ENCODE assay signal across 30 cellular contexts in the genomic region with DNA sequence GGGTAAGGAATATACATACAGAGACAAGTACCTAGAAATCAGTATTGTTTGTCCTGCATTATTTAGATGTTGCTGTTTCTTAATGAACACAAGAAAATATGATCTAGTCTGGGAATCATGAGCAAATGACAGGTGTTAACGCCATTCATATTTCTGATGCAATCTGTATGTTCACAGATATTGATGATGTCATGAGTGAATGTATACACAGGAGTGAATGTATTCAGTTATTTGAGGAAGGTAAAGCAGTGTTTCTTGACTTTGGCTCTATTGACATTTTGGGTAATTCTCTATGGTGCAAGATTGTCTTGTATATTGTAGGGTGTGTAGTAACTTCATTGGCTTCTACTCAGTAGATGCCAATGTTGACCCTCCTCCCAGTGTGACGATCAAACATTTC. TPM values are rescaled to one million over a fixed set of nuclear protein-coding genes. Genes with fewer than 3 reads are reported as not detected.
"Had no signal": no experiment of that assay in that cellular context is flagged by ENCODE, and none has a peak within 500 bp of the region (broad histone marks: within the 10 kb centered on the region; RNA-seq: fewer than 3 reads in every experiment).

No MANE protein-coding gene starts in this region.

- H3K27me3 ChIP-seq: stomach, suprapubic skin, testis, thyroid gland, tibial artery, tibial nerve, transverse colon, upper lobe of left lung, uterus, vagina had no signal

- H3K27ac ChIP-seq: stomach, suprapubic skin, testis, thoracic aorta, thyroid gland, tibial artery, tibial nerve, transverse colon, upper lobe of left lung, upper lobe of right lung, uterus, vagina had no signal

- DNase-seq: stimulated activated CD4-positive, alpha-beta T cell treated with anti-CD3 and anti-CD28 coated beads, Interleukin-2, amount 100 ng/mL, for 48 hours; stimulated activated CD4-positive, alpha-beta T cell treated with anti-CD3 and anti-CD28 coated beads, Interleukin-4, amount 100 ng/mL, for 1 hour; stimulated activated CD4-positive, alpha-beta T cell treated with anti-CD3 and anti-CD28 coated beads, Interleukin-4, amount 100 ng/mL, for 24 hours; stimulated activated CD4-positive, alpha-beta T cell treated with anti-CD3 and anti-CD28 coated beads, Interleukin-4, amount 100 ng/mL, for 4 hours; stimulated activated CD8-positive, alpha-beta memory T cell treated with anti-CD3 and anti-CD28 coated beads, Interleukin-4, amount 100 ng/mL, for 48 hours; stimulated activated naive B cell treated with anti-CD40 and anti-IgM and Interleukin-4, amounts not matched to agents 10 μg/mL and 1 μg/mL and 100 μg/mL, for 72 hours; stimulated activated naive CD4-positive, alpha-beta T cell; stimulated activated naive CD4-positive, alpha-beta T cell treated with Interleukin-2 at 50 U/mL for 16 hours; stimulated activated naive CD8-positive, alpha-beta T cell treated with anti-CD3 and anti-CD28 coated beads, Interleukin-15, amount 100 ng/mL, for 72 hours; stimulated activated naive CD8-positive, alpha-beta T cell treated with anti-CD3 and anti-CD28 coated beads, Interleukin-15, Interleukin-2, amounts not matched to agents 100 U/mL and 50 U/mL, for 24 hours; stomach; substantia nigra; testis; thyroid gland; tibial artery; transverse colon; trophoblast cell; upper lobe of left lung; upper lobe of right lung; uterus had no signal

- FAIRE-seq: urothelium cell line had no signal

- H3K4me3 ChIP-seq: stomach, suprapubic skin, testis, thoracic aorta, thyroid gland, tibial artery, tibial nerve, transverse colon, upper lobe of left lung, upper lobe of right lung, uterus, vagina had no signal

- H3K9me3 ChIP-seq: suprapubic skin, testis, thoracic aorta, thyroid gland, transverse colon, upper lobe of right lung, uterus, vagina had no signal

- H3K4me1 ChIP-seq: stomach, suprapubic skin, testis, thyroid gland, tibial artery, tibial nerve, transverse colon, upper lobe of left lung, upper lobe of right lung, uterus, vagina had no signal

- H3K36me3 ChIP-seq: stomach, suprapubic skin, thoracic aorta, thyroid gland, tibial artery, transverse colon, upper lobe of left lung, upper lobe of right lung, uterus, vagina had no signal

- ATAC-seq: stimulated activated effector memory CD8-positive, alpha-beta T cell treated with anti-CD3 and anti-CD28 coated beads, Interleukin-12 subunit alpha, Interleukin-12 subunit beta, amount 100 ng/mL, for 72 hours; stimulated activated memory B cell treated with anti-CD40 and anti-IgM and Interleukin-4, amounts not matched to agents 10 μg/mL and 1 μg/mL and 100 μg/mL, for 72 hours; stimulated activated naive B cell treated with anti-CD40 and anti-IgM and Interleukin-4, amounts not matched to agents 10 μg/mL and 1 μg/mL and 100 μg/mL, for 72 hours; stimulated activated naive CD8-positive, alpha-beta T cell treated with anti-CD3 and anti-CD28 coated beads, Interleukin-15, amount 100 ng/mL, for 72 hours; stimulated activated naive CD8-positive, alpha-beta T cell treated with anti-CD3 and anti-CD28 coated beads, Interleukin-15, Interleukin-2, amounts not matched to agents 100 U/mL and 50 U/mL, for 24 hours; upper lobe of right lung had no signal

RNA-seq across cellular contexts. Expression of gene RTL1, which starts 26.7 kb away (rescaled TPM):
- total RNA-seq: stomach, subcutaneous adipose tissue, suprapubic skin, temporal lobe, thoracic aorta, thyroid gland, tibial nerve, transverse colon, upper lobe of left lung, upper lobe of right lung, ureter, vagina had no signal
- polyA plus RNA-seq: stomach had no signal
